ENCODE assay signal across 25 cellular contexts in the genomic region with DNA sequence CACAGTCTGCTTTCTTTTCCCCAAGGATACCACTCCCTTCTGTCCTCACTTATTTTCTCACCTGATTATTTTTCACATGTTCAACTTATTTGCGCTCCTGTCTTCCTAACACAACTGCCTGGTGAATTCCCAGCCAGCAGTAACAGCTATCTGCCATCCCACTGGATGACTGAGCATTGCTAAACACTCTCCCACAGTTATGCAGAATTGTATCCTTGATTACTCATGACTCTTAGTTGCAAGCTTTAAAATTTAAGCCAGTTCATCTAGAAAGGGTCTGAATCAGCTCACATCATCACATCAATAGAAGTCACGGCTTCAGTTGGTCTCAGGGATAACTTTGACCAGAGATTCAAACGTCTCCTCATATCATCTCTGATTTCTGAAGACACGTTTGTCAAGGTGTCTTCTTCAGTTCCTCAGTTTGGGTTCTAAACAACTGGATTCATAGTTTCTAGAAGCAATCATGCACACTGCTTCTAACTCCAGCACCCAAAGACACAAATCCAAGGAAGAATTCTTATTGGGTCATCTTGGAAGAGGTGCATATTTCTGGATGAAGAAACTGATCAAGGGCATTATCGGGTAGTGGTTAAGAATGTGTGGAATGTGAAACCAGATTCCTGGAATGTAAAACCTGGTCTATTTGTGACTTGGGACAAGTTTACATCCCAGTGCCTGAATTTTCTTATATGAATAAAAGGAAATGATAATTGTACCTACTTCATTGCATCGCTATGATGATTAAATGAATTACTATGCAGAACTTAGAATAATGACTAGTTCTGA. TPM values are rescaled to one million over a fixed set of nuclear protein-coding genes. Genes with fewer than 3 reads are reported as not detected.
DNase-seq lines count a peak whose midpoint lies in the region; ATAC-seq, FAIRE-seq and TF ChIP-seq lines count a peak whose summit lies in the region.
"Had no signal": no experiment of that assay in that cellular context is flagged by ENCODE, and none has a peak within 500 bp of the region (broad histone marks: within the 10 kb centered on the region; RNA-seq: fewer than 3 reads in every experiment).

No MANE protein-coding gene starts in this region.

- no peak for FAIRE-seq in H1 (lab: Jason Lieb, UNC)
- FAIRE-seq: kidney had no signal

- no peak overlapping the region for H2BK15ac ChIP-seq in H1 (ENCODE audit: low read length)

- 0 out of 4 replicates have a peak, but pooled peaks cover 0 to 2% of the 10 kb centered on the region in 2 experiments for H3K9me3 ChIP-seq in H1 (ENCODE audit: insufficient read depth in 2 of 2, low read depth in 1 of 2, low read length in 1 of 2)
- H3K9me3 ChIP-seq: adrenal gland, vagina had no signal

- H2BK120ac ChIP-seq in H1 (replicated peaks; ENCODE audit: low read depth, low read length) = no peak overlapping the region

- H2BK5ac ChIP-seq in H1 (ENCODE audit: low read depth, low read length) = no peak overlapping the region

- no peak for ATAC-seq in stimulated activated effector memory CD8-positive, alpha-beta T cell treated with anti-CD3 and anti-CD28 coated beads, Interleukin-12 subunit alpha, Interleukin-12 subunit beta, amount 100 ng/mL, for 72 hours
- ATAC-seq in effector memory CD8-positive, alpha-beta T cell (replicated peaks) = no peak
- ATAC-seq in HG03039 (IDR thresholded peaks at IDR 0.05; ENCODE audit: unreplicated experiment) = no peak
- ATAC-seq: natural killer cell treated with Interleukin-12 subunit alpha and Interleukin-12 subunit beta and Interleukin-15 and Interleukin-18, amount 100 ng/mL, for 72 hours had no signal

- no peak overlapping the region for H3K23ac ChIP-seq in H1 (ENCODE audit: insufficient read length)

- H3K56ac ChIP-seq in H1 (replicated peaks; ENCODE audit: insufficient read length, low read depth, low read length) = no peak overlapping the region

- H3K4me1 ChIP-seq in H1 (replicated peaks in 1 of 4; ENCODE audit: control insufficient read depth in 3 of 4, insufficient read depth in 4 of 4, low read length in 3 of 4) = peaks cover 2 to 13% (median 9%) of the 10 kb centered on the region in 4 experiments; a peak in 5 of 7 replicates

- no peak for TF ChIP-seq POLR2A in H1 (IDR thresholded peaks at IDR 0.05; ENCODE audit: control extremely low read depth in 1 of 2, low read depth in 2 of 2, low read length in 2 of 2)

- peak overlapping the region in 1 of 2 experiments; percentile 24; a peak in 1 of 4 replicates for H3K4me2 ChIP-seq in H1 (ENCODE audit: insufficient read depth in 1 of 2, low read depth in 2 of 2, low read length in 2 of 2)

- no peak overlapping the region for H4K8ac ChIP-seq in H1 (ENCODE audit: extremely low read depth, insufficient read depth, low read length)

- 66% methylated on average over 6 of the region's 6 CpGs; no CpG with 5 or more reads in 1 of the 2 experiments for WGBS in H1 (ENCODE audit: extremely low coverage in 1 of 2, insufficient coverage in 1 of 2, insufficient read length in 1 of 2, insufficient replicate concordance in 2 of 2, low coverage in 1 of 2, low lambda C conversion rate in 2 of 2, missing lambda C conversion rate in 1 of 2), 2 experiments

- POLR2A ChIA-PET in H1 (lab: Charles Lee; ENCODE audit: partially characterized antibody) = interaction anchor here (0.7 kb wide), 1 partner anchor 14 kb away, joined by 4 read pairs; a partner anchor contains a TSS
- POLR2A ChIA-PET in activated CD4-positive, alpha-beta T cell treated with anti-CD3 and anti-CD28 coated beads, Interleukin-2, amount 10 ng/mL, durations not matched to agents 7 days and 5 days (lab: Charles Lee) = no interaction called here

- H3K23me2 ChIP-seq in H1 (ENCODE audit: low read depth, low read length) = no peaks in the 10 kb centered on the region

- no peaks in the 10 kb centered on the region for H3K27me3 ChIP-seq in H1 (replicated peaks in 1 of 4; ENCODE audit: control insufficient read depth in 3 of 4, extremely low read depth in 1 of 4, insufficient read depth in 3 of 4, low read length in 3 of 4)
- H3K27me3 ChIP-seq: adrenal gland, vagina had no signal

- H2AK5ac ChIP-seq in H1 (ENCODE audit: low read depth, low read length) = no peak overlapping the region

- no peak overlapping the region for H3K27ac ChIP-seq in H1 (ENCODE audit: low read depth, low read length)
- H3K27ac ChIP-seq: adrenal gland, vagina had no signal

- no peaks in the 10 kb centered on the region for H3K36me3 Mint-ChIP-seq in activated CD4-positive, alpha-beta T cell treated with anti-CD3 and anti-CD28 coated beads, Interleukin-2, amount 10 ng/mL, durations not matched to agents 7 days and 5 days (ENCODE audit: low read depth)
- no peaks in the 10 kb centered on the region for H3K36me3 Mint-ChIP-seq in stimulated activated effector memory CD8-positive, alpha-beta T cell treated with anti-CD3 and anti-CD28 coated beads, Interleukin-12 subunit alpha, Interleukin-12 subunit beta, amount 100 ng/mL, for 72 hours
- no peaks in the 10 kb centered on the region for H3K36me3 Mint-ChIP-seq in effector memory CD8-positive, alpha-beta T cell (ENCODE audit: insufficient read depth)
- H3K36me3 Mint-ChIP-seq: CD4-positive, alpha-beta memory T cell; natural killer cell treated with Interleukin-12 subunit alpha and Interleukin-12 subunit beta and Interleukin-15 and Interleukin-18, amount 100 ng/mL, for 72 hours had no signal

- H3K36me3 ChIP-seq in H1 (ENCODE audit: control insufficient read depth in 2 of 4, insufficient read depth in 4 of 4, low read length in 3 of 4) = no peaks in the 10 kb centered on the region
- H3K36me3 ChIP-seq: adrenal gland, vagina had no signal

- H3K4me3 Mint-ChIP-seq in activated CD4-positive, alpha-beta T cell treated with anti-CD3 and anti-CD28 coated beads, Interleukin-2, amount 10 ng/mL, durations not matched to agents 7 days and 5 days = no peak overlapping the region
- H3K4me3 Mint-ChIP-seq in stimulated activated effector memory CD8-positive, alpha-beta T cell treated with anti-CD3 and anti-CD28 coated beads, Interleukin-12 subunit alpha, Interleukin-12 subunit beta, amount 100 ng/mL, for 72 hours = no peak overlapping the region
- no peak overlapping the region for H3K4me3 Mint-ChIP-seq in effector memory CD8-positive, alpha-beta T cell
- H3K4me3 Mint-ChIP-seq: CD4-positive, alpha-beta memory T cell; HFFc6; mesothelial cell of epicardium; natural killer cell treated with Interleukin-12 subunit alpha and Interleukin-12 subunit beta and Interleukin-15 and Interleukin-18, amount 100 ng/mL, for 72 hours had no signal

- H4K5ac ChIP-seq in H1 (ENCODE audit: insufficient read length, low read depth, low read length) = no peak overlapping the region

- peak overlapping the region; percentile 10; the same call in 1 of the 2 replicates for H2BK12ac ChIP-seq in H1 (ENCODE audit: low read depth, low read length)

- H3K79me2 ChIP-seq in H1 (ENCODE audit: control insufficient read depth in 1 of 2, insufficient read depth in 2 of 2, low read length in 2 of 2) = no peaks in the 10 kb centered on the region

- no peak overlapping the region for H3K4me3 ChIP-seq in H1 (ENCODE audit: extremely low read depth in 1 of 4, insufficient read depth in 2 of 4, low read depth in 3 of 4, low read length in 4 of 4)
- H3K4me3 ChIP-seq: adrenal gland, vagina had no signal

- H3K14ac ChIP-seq in H1 (ENCODE audit: insufficient read length) = no peak overlapping the region

- H3K79me1 ChIP-seq in H1 (ENCODE audit: low read depth, low read length) = no peaks in the 10 kb centered on the region

- no peak overlapping the region for H3K9ac ChIP-seq in H1 (replicated peaks in 1 of 4; ENCODE audit: extremely low read depth in 1 of 4, low read depth in 3 of 4, low read length in 3 of 4)

- TF ChIP-seq EP300 in Ishikawa (IDR thresholded peaks at IDR 0.05; ENCODE audit: borderline replicate concordance) (no peak), H1 (IDR thresholded peaks at IDR 0.05; ENCODE audit: borderline replicate concordance in 1 of 2, low read depth in 2 of 2, low read length in 2 of 2) (no peak)

- no peak overlapping the region for H2BK20ac ChIP-seq in H1 (ENCODE audit: low read length)

- H3K27ac Mint-ChIP-seq in activated CD4-positive, alpha-beta T cell treated with anti-CD3 and anti-CD28 coated beads, Interleukin-2, amount 10 ng/mL, durations not matched to agents 7 days and 5 days = no peak overlapping the region
- H3K27ac Mint-ChIP-seq in stimulated activated effector memory CD8-positive, alpha-beta T cell treated with anti-CD3 and anti-CD28 coated beads, Interleukin-12 subunit alpha, Interleukin-12 subunit beta, amount 100 ng/mL, for 72 hours = no peak overlapping the region
- H3K27ac Mint-ChIP-seq in effector memory CD8-positive, alpha-beta T cell = no peak overlapping the region
- H3K27ac Mint-ChIP-seq: CD4-positive, alpha-beta memory T cell; HFFc6; mesothelial cell of epicardium; natural killer cell treated with Interleukin-12 subunit alpha and Interleukin-12 subunit beta and Interleukin-15 and Interleukin-18, amount 100 ng/mL, for 72 hours had no signal

- no peak overlapping the region for H3K4ac ChIP-seq in H1 (replicated peaks; ENCODE audit: insufficient read length, low read depth, low read length)

- no peak overlapping the region; the same call in 1 of the 2 replicates for H3K18ac ChIP-seq in H1 (ENCODE audit: extremely low read depth, low read length)

- H4K91ac ChIP-seq in H1 (replicated peaks; ENCODE audit: insufficient read length, low read length) = no peak overlapping the region

- TF ChIP-seq RAD21 in Ishikawa (IDR thresholded peaks at IDR 0.05; ENCODE audit: low read depth) (no peak), H1 (IDR thresholded peaks at IDR 0.05 in 1 of 2, conservative IDR thresholded peaks at IDR 0.05 in 1 of 2; ENCODE audit: low read depth in 2 of 2, low read length in 2 of 2) (no peak)

- no peak for TF ChIP-seq CTCF in H1 (IDR thresholded peaks at IDR 0.05; ENCODE audit: control extremely low read depth in 1 of 3, insufficient read depth in 1 of 3, low read depth in 1 of 3, low read length in 3 of 3)

- H3K27me3 Mint-ChIP-seq in activated CD4-positive, alpha-beta T cell treated with anti-CD3 and anti-CD28 coated beads, Interleukin-2, amount 10 ng/mL, durations not matched to agents 7 days and 5 days = no peaks in the 10 kb centered on the region
- no peaks in the 10 kb centered on the region for H3K27me3 Mint-ChIP-seq in effector memory CD8-positive, alpha-beta T cell
- H3K27me3 Mint-ChIP-seq: CD4-positive, alpha-beta memory T cell; natural killer cell treated with Interleukin-12 subunit alpha and Interleukin-12 subunit beta and Interleukin-15 and Interleukin-18, amount 100 ng/mL, for 72 hours had no signal

- CTCF ChIA-PET in H1 (lab: Charles Lee; ENCODE audit: partially characterized antibody) = interaction anchor here (0.6 kb wide), 1 partner anchor 961 kb away, joined by 3 read pairs; no protein-coding TSS in a partner anchor
- CTCF ChIA-PET in activated CD4-positive, alpha-beta T cell treated with anti-CD3 and anti-CD28 coated beads, Interleukin-2, amount 10 ng/mL, durations not matched to agents 7 days and 5 days (lab: Charles Lee) = no interaction called here

- H2AFZ ChIP-seq in H1 (ENCODE audit: low read length) = 0 out of 2 replicates have a peak overlapping the region, but pooled peaks have one; percentile 6

- peaks cover 9% of the 10 kb centered on the region for H3K4me1 Mint-ChIP-seq in activated CD4-positive, alpha-beta T cell treated with anti-CD3 and anti-CD28 coated beads, Interleukin-2, amount 10 ng/mL, durations not matched to agents 7 days and 5 days
- H3K4me1 Mint-ChIP-seq in stimulated activated effector memory CD8-positive, alpha-beta T cell treated with anti-CD3 and anti-CD28 coated beads, Interleukin-12 subunit alpha, Interleukin-12 subunit beta, amount 100 ng/mL, for 72 hours = no peaks in the 10 kb centered on the region
- no peaks in the 10 kb centered on the region for H3K4me1 Mint-ChIP-seq in effector memory CD8-positive, alpha-beta T cell (ENCODE audit: low read depth in 2 of 2)
- H3K4me1 Mint-ChIP-seq: CD4-positive, alpha-beta memory T cell had no signal

- DNase-seq in Ammon's horn (ENCODE audit: low spot score) (peak; percentile 17), H1 (ENCODE audit: low read depth in 1 of 2, low spot score in 2 of 2) (no peak), kidney tubule cell (ENCODE audit: low spot score) (peak; percentile 83)
- DNase-seq in activated CD4-positive, alpha-beta T cell treated with anti-CD3 and anti-CD28 coated beads, Interleukin-2, amount 10 ng/mL, durations not matched to agents 7 days and 5 days = no peak
- DNase-seq in stimulated activated effector memory CD8-positive, alpha-beta T cell treated with anti-CD3 and anti-CD28 coated beads, Interleukin-12 subunit alpha, Interleukin-12 subunit beta, amount 100 ng/mL, for 72 hours (ENCODE audit: low spot score in 2 of 2) = no peak
- DNase-seq in effector memory CD8-positive, alpha-beta T cell = no peak
- DNase-seq: activated gamma-delta T cell; adrenal gland; CD4-positive, alpha-beta memory T cell; cerebellar nuclear complex; DMS79; effector CD8-positive, alpha-beta T cell; HFFc6; KG1; kidney; NCI-H1092 treated with DMSO at 0.1 percent for 48 hours; NCI-H2081 treated with DMSO at 0.1 percent for 48 hours; NCI-H526 treated with DMSO at 0.1 percent for 48 hours; SHP77 treated with DMSO at 0.1 percent for 48 hours; T-helper 1 cell had no signal

- no peaks in the 10 kb centered on the region for H4K20me1 ChIP-seq in H1 (replicated peaks in 1 of 2; ENCODE audit: control insufficient read depth in 1 of 2, insufficient read depth in 2 of 2, low read length in 2 of 2)

- no peaks in the 10 kb centered on the region for H3K9me3 Mint-ChIP-seq in activated CD4-positive, alpha-beta T cell treated with anti-CD3 and anti-CD28 coated beads, Interleukin-2, amount 10 ng/mL, durations not matched to agents 7 days and 5 days
- peaks cover 7% of the 10 kb centered on the region for H3K9me3 Mint-ChIP-seq in stimulated activated effector memory CD8-positive, alpha-beta T cell treated with anti-CD3 and anti-CD28 coated beads, Interleukin-12 subunit alpha, Interleukin-12 subunit beta, amount 100 ng/mL, for 72 hours
- H3K9me3 Mint-ChIP-seq in effector memory CD8-positive, alpha-beta T cell = peaks cover 6 to 9% of the 10 kb centered on the region in 2 donors

RNA-seq across cellular contexts. Expression of a gene that starts 13.9 kb away (rescaled TPM):
- 0.57 and 0.67 TPM in 2 replicates for total RNA-seq in H1 (2021; fragmentation: NEBNext Ultra II Directional; extraction: Animal tissue kit (Norgen Biotek cat#: 25700))
- 0.12 and 0.27 TPM in 2 replicates for polyA plus RNA-seq in H1 (2011; rRNA removed)
- polyA plus RNA-seq in H1 (2011; cell fraction: cytosol; rRNA removed) = 0.19 TPM
- polyA plus RNA-seq in H1 (2011; cell fraction: nucleus; rRNA removed) = 0.30 TPM
- polyA plus RNA-seq in H1 (2012, experiment 1 of 2) = 0.19 to 0.47 TPM (median 0.33 TPM) in 4 replicates
- 0.10 TPM for polyA plus RNA-seq in H1 (2012, experiment 2 of 2)
- 0.41 TPM for polyA plus RNA-seq in H1 (2013, experiment 1 of 2)
- 0.24 TPM for polyA plus RNA-seq in H1 (2013, experiment 2 of 2)
- 0.37 and 0.69 TPM in 2 replicates for polyA minus RNA-seq in H1 (2011; rRNA and poly(A)+ RNA removed)
- not detected for polyA minus RNA-seq in H1 (2011; cell fraction: cytosol; rRNA and poly(A)+ RNA removed)
- 1.4 TPM for polyA minus RNA-seq in H1 (2011; cell fraction: nucleus; rRNA and poly(A)+ RNA removed)
- not detected for total RNA-seq in activated CD4-positive, alpha-beta T cell treated with anti-CD3 and anti-CD28 coated beads, Interleukin-2, amount 10 ng/mL, durations not matched to agents 7 days and 5 days
- total RNA-seq: CD4-positive, alpha-beta memory T cell; HFFc6 had no signal
- polyA plus RNA-seq: CD4-positive, alpha-beta memory T cell had no signal

Comparison
In these comparisons a context has a peak if more than half of its experiments do, and no peak if none do; other contexts are left out.
1. DNase-seq: peak in Ammon's horn (single experiment) and kidney tubule cell (single experiment); none in H1 (0 of 2), activated CD4-positive, alpha-beta T cell treated with anti-CD3 and anti-CD28 coated beads, Interleukin-2, amount 10 ng/mL, durations not matched to agents 7 days and 5 days (single experiment), stimulated activated effector memory CD8-positive, alpha-beta T cell treated with anti-CD3 and anti-CD28 coated beads, Interleukin-12 subunit alpha, Interleukin-12 subunit beta, amount 100 ng/mL, for 72 hours (0 of 2) and effector memory CD8-positive, alpha-beta T cell (0 of 3).